Comparison of ENCODE assay signal across 29 cellular contexts in the genomic region with DNA sequence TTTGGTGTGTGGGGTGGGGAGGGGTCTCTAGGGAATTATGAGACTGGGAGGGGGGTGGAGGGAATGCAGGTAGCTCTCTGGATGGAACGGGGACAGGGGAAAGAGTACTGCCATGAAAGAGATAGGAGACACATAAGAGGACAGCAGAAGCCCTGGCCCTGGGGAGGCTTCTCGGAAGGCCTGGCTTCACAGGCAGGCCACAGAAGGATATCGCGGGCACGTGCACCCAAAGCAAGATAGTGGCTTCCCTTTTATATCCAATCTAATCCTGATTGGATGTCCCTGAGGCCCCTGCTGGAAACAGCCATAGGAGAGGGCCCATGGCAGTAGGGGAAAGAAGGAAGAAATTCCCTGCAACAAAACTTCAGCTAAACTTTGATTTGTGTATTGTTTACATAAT.
"Had no signal": no experiment of that assay in that cellular context is flagged by ENCODE, and none has a peak within 500 bp of the region (broad histone marks: within the 10 kb centered on the region; RNA-seq: fewer than 3 reads in every experiment).

No MANE protein-coding gene starts in this region.

- H3K36me3 ChIP-seq: colonic mucosa had no signal

- ATAC-seq: activated CD4-positive, CD25-positive, alpha-beta regulatory T cell treated with anti-CD3 and anti-CD28 coated beads, Interleukin-2, amount 50 U/mL, for 24 hours; activated CD8-positive, alpha-beta T cell treated with anti-CD3 and anti-CD28 coated beads for 36 hours; activated T-cell treated with anti-CD3 and anti-CD28 coated beads, Interleukin-2, amount 50 U/mL, for 4 hours; activated T-helper 17 cell treated with anti-CD3 and anti-CD28 coated beads, Interleukin-2, amount 50 U/mL, for 72 hours; foreskin keratinocyte; gastroesophageal sphincter; T-helper 17 cell had no signal

- H3K9me3 ChIP-seq: colonic mucosa, esophagus muscularis mucosa, gastroesophageal sphincter had no signal

- H3K27me3 ChIP-seq: brain microvascular endothelial cell, colonic mucosa, dorsolateral prefrontal cortex, esophagus muscularis mucosa, foreskin keratinocyte, gastroesophageal sphincter had no signal

- DNase-seq: activated B cell treated with CpG ODN at 0.5 μM for 24 hours; activated CD4-positive, alpha-beta T cell treated with anti-CD3 and anti-CD28 coated beads for 48 hours; activated CD4-positive, alpha-beta T cell treated with anti-CD3 and anti-CD28 coated beads, Interleukin-2, amount 50 U/mL, for 1 hour; activated CD4-positive, alpha-beta T cell treated with anti-CD3 and anti-CD28 coated beads, Interleukin-2, amount 50 U/mL, for 48 hours; activated CD8-positive, alpha-beta memory T cell treated with anti-CD3 and anti-CD28 coated beads for 24 hours; activated CD8-positive, alpha-beta T cell treated with anti-CD3 and anti-CD28 coated beads for 36 hours; activated effector memory CD4-positive, alpha-beta T cell treated with Interleukin-2 at 50 U/mL for 16 hours; activated gamma-delta T cell treated with Interleukin-2 at 50 U/mL for 16 hours; activated naive CD4-positive, alpha-beta T cell treated with anti-CD3 and anti-CD28 coated beads, Interleukin-2, amount 50 U/mL, for 16 hours; activated naive CD4-positive, alpha-beta T cell treated with Interleukin-2 at 50 U/mL for 16 hours; activated T-cell treated with anti-CD3 and anti-CD28 coated beads, Interleukin-2, amount 50 U/mL, for 4 hours; amniotic stem cell; anterior cingulate cortex; brain microvascular endothelial cell; caudate nucleus; cerebellar nuclear complex; colonic mucosa; dorsolateral prefrontal cortex; effector memory CD4-positive, alpha-beta T cell; erythroblast; foreskin keratinocyte; T-helper 1 cell; T-helper 17 cell; T1000; WERI-Rb-1 had no signal

- H3K4me1 ChIP-seq: colonic mucosa, gastroesophageal sphincter had no signal

- H3K27ac ChIP-seq: brain microvascular endothelial cell, colonic mucosa, dorsolateral prefrontal cortex, esophagus muscularis mucosa, foreskin keratinocyte, gastroesophageal sphincter, WERI-Rb-1 had no signal

- H3K4me3 ChIP-seq: colonic mucosa, dorsolateral prefrontal cortex, esophagus muscularis mucosa, gastroesophageal sphincter had no signal
